ENCODE assay signal across 12 cellular contexts in the genomic region with DNA sequence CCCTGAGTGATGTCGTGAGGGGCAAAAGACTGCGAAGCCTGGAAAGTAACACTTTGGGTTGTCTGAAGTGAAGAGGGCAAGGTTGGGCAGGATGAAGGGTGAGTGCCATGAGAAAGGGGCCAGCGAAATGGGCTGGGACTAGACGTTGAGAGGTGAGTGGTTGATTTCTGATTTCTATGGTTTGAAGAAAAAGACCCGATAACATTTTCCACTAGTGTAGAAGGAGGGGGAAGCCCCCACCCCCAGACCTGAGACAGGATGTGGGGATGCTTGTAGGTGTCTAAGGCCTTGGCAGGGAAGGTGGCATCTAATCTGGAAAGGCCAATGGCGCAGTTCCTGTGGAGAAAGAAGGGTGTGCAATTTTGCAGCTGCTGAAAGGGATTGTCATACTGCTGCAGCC. TPM values are rescaled to one million over a fixed set of nuclear protein-coding genes. Genes with fewer than 3 reads are reported as not detected.
A peak's percentile ranks its signal among the peaks of the same experiment; 100 is the strongest.
DNase-seq lines count a peak whose midpoint lies in the region; ATAC-seq and TF ChIP-seq lines count a peak whose summit lies in the region.
"Had no signal": no experiment of that assay in that cellular context is flagged by ENCODE, and none has a peak within 500 bp of the region (broad histone marks: within the 10 kb centered on the region; RNA-seq: fewer than 3 reads in every experiment).

No MANE protein-coding gene starts in this region.

- H3K36me3 Mint-ChIP-seq in CD4-positive, CD25-positive, alpha-beta regulatory T cell: no peaks in the 10 kb centered on the region
- H3K36me3 Mint-ChIP-seq in activated CD4-positive, alpha-beta T cell treated with anti-CD3 and anti-CD28 coated beads, Interleukin-2, amount 10 ng/mL, durations not matched to agents 24 days and 14 days (ENCODE audit: low read depth): peaks cover 8% of the 10 kb centered on the region

- H3K4me1 ChIP-seq in CD4-positive, CD25-positive, alpha-beta regulatory T cell (ENCODE audit: control insufficient read depth, insufficient read depth, low read length, poor library complexity, severe bottlenecking): peaks cover 10% of the 10 kb centered on the region

- peaks cover 18 to 32% (median 25%) of the 10 kb centered on the region in 4 donors for H3K4me1 Mint-ChIP-seq in CD4-positive, CD25-positive, alpha-beta regulatory T cell
- peaks cover 55% of the 10 kb centered on the region for H3K4me1 Mint-ChIP-seq in activated CD4-positive, alpha-beta T cell treated with anti-CD3 and anti-CD28 coated beads, Interleukin-2, amount 10 ng/mL, durations not matched to agents 24 days and 14 days

- peak in 1 of 3 donors; percentile 52 for DNase-seq in CD4-positive, CD25-positive, alpha-beta regulatory T cell
- DNase-seq in activated CD4-positive, alpha-beta T cell treated with anti-CD3 and anti-CD28 coated beads, Interleukin-2, amount 10 ng/mL, durations not matched to agents 24 days and 14 days: peak; percentile 82
- peak; percentile 89 for DNase-seq in activated naive CD4-positive, alpha-beta T cell treated with Interleukin-2 at 50 U/mL for 16 hours
- DNase-seq in stimulated activated CD4-positive, alpha-beta T cell treated with anti-CD3 and anti-CD28 coated beads, Interleukin-4, amount 100 ng/mL, for 1 hour: peak; percentile 81
- no peak for DNase-seq in NCI-H2107 treated with DMSO at 0.1 percent for 48 hours (lab: John Stamatoyannopoulos, UW; ENCODE audit: unreplicated experiment)
- no peak for DNase-seq in SW 1271 (lab: John Stamatoyannopoulos, UW)
- no peak for DNase-seq in brain microvascular endothelial cell
- DNase-seq: effector CD8-positive, alpha-beta T cell; left lung; NCI-H748 treated with DMSO at 0.1 percent for 48 hours; SK-N-SH had no signal

- no peaks in the 10 kb centered on the region for H3K36me3 ChIP-seq in CD4-positive, CD25-positive, alpha-beta regulatory T cell (ENCODE audit: control insufficient read depth, insufficient read depth, low read length)
- H3K36me3 ChIP-seq in brain microvascular endothelial cell (replicated peaks): no peaks in the 10 kb centered on the region
- H3K36me3 ChIP-seq: left lung had no signal

- peak overlapping the region in 2 of 4 donors; percentile 16 to 49 for H3K4me3 Mint-ChIP-seq in CD4-positive, CD25-positive, alpha-beta regulatory T cell
- H3K4me3 Mint-ChIP-seq in activated CD4-positive, alpha-beta T cell treated with anti-CD3 and anti-CD28 coated beads, Interleukin-2, amount 10 ng/mL, durations not matched to agents 24 days and 14 days: peak overlapping the region; percentile 76

- in situ Hi-C loops in brain microvascular endothelial cell (cut with HindIII; ENCODE audit: low pct_ligation_motif_present, low sequenced_read_pairs): no loop called here

- H3K9me3 Mint-ChIP-seq in CD4-positive, CD25-positive, alpha-beta regulatory T cell: peaks cover 0 to 2% (median 0%) of the 10 kb centered on the region in 7 donors
- H3K9me3 Mint-ChIP-seq in activated CD4-positive, alpha-beta T cell treated with anti-CD3 and anti-CD28 coated beads, Interleukin-2, amount 10 ng/mL, durations not matched to agents 24 days and 14 days: peaks cover 9% of the 10 kb centered on the region

- no peak overlapping the region for H3K4me3 ChIP-seq in CD4-positive, CD25-positive, alpha-beta regulatory T cell (ENCODE audit: low read depth, low read length)
- H3K4me3 ChIP-seq in brain microvascular endothelial cell (ENCODE audit: low read depth, low read length): no peak overlapping the region
- H3K4me3 ChIP-seq: left lung had no signal

- H3K9me3 ChIP-seq in CD4-positive, CD25-positive, alpha-beta regulatory T cell (ENCODE audit: control insufficient read depth in 2 of 2, low read length in 2 of 2): no peaks in the 10 kb centered on the region
- H3K9me3 ChIP-seq: left lung, SK-N-SH had no signal

- intact Hi-C loops in activated CD4-positive, alpha-beta T cell treated with anti-CD3 and anti-CD28 coated beads, Interleukin-2, amount 10 ng/mL, durations not matched to agents 24 days and 14 days (cut with micrococcal nuclease): loop anchor here (1.0 kb wide), 5 partner anchors 20 to 105 kb away; partner anchors contain the start of gene KIF3B

- no peaks in the 10 kb centered on the region for H3K27me3 ChIP-seq in CD4-positive, CD25-positive, alpha-beta regulatory T cell (ENCODE audit: control insufficient read depth, insufficient read depth, low read length)
- no peaks in the 10 kb centered on the region for H3K27me3 ChIP-seq in brain microvascular endothelial cell (replicated peaks)
- H3K27me3 ChIP-seq: left lung had no signal

- H3K27me3 Mint-ChIP-seq in CD4-positive, CD25-positive, alpha-beta regulatory T cell: no peaks in the 10 kb centered on the region
- no peaks in the 10 kb centered on the region for H3K27me3 Mint-ChIP-seq in activated CD4-positive, alpha-beta T cell treated with anti-CD3 and anti-CD28 coated beads, Interleukin-2, amount 10 ng/mL, durations not matched to agents 24 days and 14 days

- no peak for TF ChIP-seq CTCF in brain microvascular endothelial cell (IDR thresholded peaks at IDR 0.05; ENCODE audit: low read depth, low read length, missing control alignments)

- no peak overlapping the region for H3K27ac ChIP-seq in CD4-positive, CD25-positive, alpha-beta regulatory T cell (ENCODE audit: insufficient read depth, low read length, poor library complexity, severe bottlenecking)
- no peak overlapping the region for H3K27ac ChIP-seq in brain microvascular endothelial cell
- H3K27ac ChIP-seq: left lung had no signal

- no peak for ATAC-seq in CD4-positive, CD25-positive, alpha-beta regulatory T cell (ENCODE audit: low read depth in 2 of 2)
- no peak for ATAC-seq in GM18867 (IDR thresholded peaks at IDR 0.05; ENCODE audit: unreplicated experiment)
- ATAC-seq: left lung had no signal

- peak overlapping the region in 2 of 3 donors; percentile 80 to 92 for H3K27ac Mint-ChIP-seq in CD4-positive, CD25-positive, alpha-beta regulatory T cell
- peak overlapping the region; percentile 98 for H3K27ac Mint-ChIP-seq in activated CD4-positive, alpha-beta T cell treated with anti-CD3 and anti-CD28 coated beads, Interleukin-2, amount 10 ng/mL, durations not matched to agents 24 days and 14 days

RNA-seq across cellular contexts. Expression of gene KIF3B, which starts 25.3 kb away (rescaled TPM):
- total RNA-seq in CD4-positive, CD25-positive, alpha-beta regulatory T cell: 19.6 TPM
- polyA plus RNA-seq in CD4-positive, CD25-positive, alpha-beta regulatory T cell: 1 to 10 TPM; 1.8 to 3.1 (median 2.3) TPM
- total RNA-seq in activated CD4-positive, alpha-beta T cell treated with anti-CD3 and anti-CD28 coated beads, Interleukin-2, amount 10 ng/mL, durations not matched to agents 24 days and 14 days: 34.7 and 35.5 TPM in 2 replicates

RNA-seq across cellular contexts. Expression of gene POFUT1, which starts 44.5 kb away (rescaled TPM):
- total RNA-seq in CD4-positive, CD25-positive, alpha-beta regulatory T cell: 14.1 TPM
- 10 to 100 TPM; 10.0 to 14.3 (median 12.0) TPM for polyA plus RNA-seq in CD4-positive, CD25-positive, alpha-beta regulatory T cell
- total RNA-seq in activated CD4-positive, alpha-beta T cell treated with anti-CD3 and anti-CD28 coated beads, Interleukin-2, amount 10 ng/mL, durations not matched to agents 24 days and 14 days: 65.7 and 68.1 TPM in 2 replicates

RNA-seq across cellular contexts. Expression of gene PLAGL2, which starts 44.6 kb away (rescaled TPM):
- total RNA-seq in CD4-positive, CD25-positive, alpha-beta regulatory T cell: 22.9 TPM
- 1 to 10 TPM; 2.8 to 5.3 (median 4.0) TPM for polyA plus RNA-seq in CD4-positive, CD25-positive, alpha-beta regulatory T cell
- 119 and 120 TPM in 2 replicates for total RNA-seq in activated CD4-positive, alpha-beta T cell treated with anti-CD3 and anti-CD28 coated beads, Interleukin-2, amount 10 ng/mL, durations not matched to agents 24 days and 14 days

Comparison
In these comparisons a context has a peak if more than half of its experiments do, and no peak if none do; other contexts are left out.
1. DNase-seq: peak in activated CD4-positive, alpha-beta T cell treated with anti-CD3 and anti-CD28 coated beads, Interleukin-2, amount 10 ng/mL, durations not matched to agents 24 days and 14 days (single experiment), activated naive CD4-positive, alpha-beta T cell treated with Interleukin-2 at 50 U/mL for 16 hours (single experiment) and stimulated activated CD4-positive, alpha-beta T cell treated with anti-CD3 and anti-CD28 coated beads, Interleukin-4, amount 100 ng/mL, for 1 hour (single experiment); none in NCI-H2107 treated with DMSO at 0.1 percent for 48 hours (single experiment), SW 1271 (0 of 2) and brain microvascular endothelial cell (single experiment).